In the genomic region with DNA sequence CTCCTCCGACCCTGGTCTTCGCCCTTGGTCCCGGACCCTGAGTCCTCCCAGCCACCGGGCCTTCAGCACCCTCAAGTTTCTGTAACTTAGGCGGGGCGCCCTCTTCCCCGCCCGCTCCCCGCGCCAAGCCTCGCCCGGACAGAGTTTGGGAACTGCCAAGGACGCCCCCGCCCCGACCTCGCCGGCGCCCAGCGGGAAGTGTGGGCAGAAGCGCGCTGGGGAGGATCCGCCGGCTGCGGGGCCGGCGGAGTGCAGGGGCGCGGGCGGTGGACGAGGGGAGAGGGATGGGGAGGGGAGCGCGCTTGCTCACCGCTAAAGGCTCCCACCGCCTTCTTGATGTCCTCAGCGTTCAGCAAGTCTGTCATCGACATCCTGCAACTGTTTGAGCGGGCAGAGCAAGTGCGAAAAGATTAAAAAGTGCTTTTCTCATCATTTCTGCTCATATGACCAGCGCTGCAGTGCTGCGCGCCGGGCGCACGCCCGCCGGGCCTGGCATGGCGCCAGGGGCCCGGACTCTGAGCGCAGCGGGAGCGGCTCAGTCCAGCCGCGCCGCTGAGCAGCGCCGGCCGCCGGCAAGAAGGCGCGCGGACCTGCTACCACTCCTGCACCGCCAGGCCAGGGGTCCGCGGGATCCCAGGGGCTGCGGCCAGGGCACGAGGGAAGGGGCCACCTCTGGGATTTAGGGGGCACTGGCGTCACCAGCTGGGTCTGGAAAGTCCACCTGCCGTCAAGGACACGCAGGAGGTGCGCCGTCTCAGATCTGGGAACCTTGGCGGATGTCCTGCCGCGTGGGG, we compare ENCODE assay signal across 10 cellular contexts. TPM values are rescaled to one million over a fixed set of nuclear protein-coding genes. Genes with fewer than 3 reads are reported as not detected.
DNase-seq lines count a peak whose midpoint lies in the region; ATAC-seq, FAIRE-seq and TF ChIP-seq lines count a peak whose summit lies in the region.
"Had no signal": no experiment of that assay in that cellular context is flagged by ENCODE, and none has a peak within 500 bp of the region (broad histone marks: within the 10 kb centered on the region; RNA-seq: fewer than 3 reads in every experiment).

A gene with protein sequence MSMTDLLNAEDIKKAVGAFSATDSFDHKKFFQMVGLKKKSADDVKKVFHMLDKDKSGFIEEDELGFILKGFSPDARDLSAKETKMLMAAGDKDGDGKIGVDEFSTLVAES (minus strand): TSS at position 401 of the 794 bp plus-strand sequence. CDS start 30 bp downstream, at position 371.

- no peaks in the 10 kb centered on the region for H3K9me3 Mint-ChIP-seq in central memory CD8-positive, alpha-beta T cell
- H3K9me3 Mint-ChIP-seq in Caco-2 (ENCODE audit: unreplicated experiment), result no peaks in the 10 kb centered on the region

- no peaks in the 10 kb centered on the region for H3K36me3 Mint-ChIP-seq in central memory CD8-positive, alpha-beta T cell (ENCODE audit: insufficient read depth)
- H3K36me3 Mint-ChIP-seq in Caco-2 (ENCODE audit: insufficient read depth, unreplicated experiment), result no peaks in the 10 kb centered on the region

- peak within 1 kb of the TSS; percentile 96 for H3K4me2 ChIP-seq in A549

- peaks cover 93% of the 10 kb centered on the region for H3K27me3 Mint-ChIP-seq in central memory CD8-positive, alpha-beta T cell
- peaks cover 53% of the 10 kb centered on the region for H3K27me3 Mint-ChIP-seq in Caco-2 (ENCODE audit: insufficient read depth, unreplicated experiment)

- CTCF ChIA-PET in A549 (lab: Yijun Ruan, JAX), result interaction anchor here (1.8 kb wide), 1 partner anchor 40 kb away, joined by 5 read pairs; no protein-coding TSS in a partner anchor
- CTCF ChIA-PET in Caco-2 (lab: Charles Lee), result no interaction called here

- peak within 1 kb of the TSS; percentile 46 for H3K4me3 ChIP-seq in A549
- H3K4me3 ChIP-seq in HL-60 (replicated peaks; ENCODE audit: insufficient read depth, low read length), result peak within 1 kb of the TSS; percentile 11; the same call in 1 of the 2 replicates
- H3K4me3 ChIP-seq in Caco-2 (ENCODE audit: low read depth, low read length), result no peak within 1 kb of the TSS

- H3K27ac ChIP-seq in A549 (peak within 1 kb of the TSS in 1 of 2 experiments; percentile 66; a peak in 2 of 6 replicates), HL-60 (replicated peaks) (no peak within 1 kb of the TSS)

- H3K4me1 Mint-ChIP-seq in central memory CD8-positive, alpha-beta T cell, result no peaks in the 10 kb centered on the region
- H3K4me1 Mint-ChIP-seq in Caco-2 (ENCODE audit: low read depth, unreplicated experiment), result no peaks in the 10 kb centered on the region

- DNase-seq in A549 (ENCODE audit: low read depth in 1 of 2, low spot score in 1 of 2), result peak in 1 of 2 experiments; percentile 23
- no peak for DNase-seq in HL-60 (ENCODE audit: low read depth in 1 of 2, low spot score in 1 of 2)
- DNase-seq in central memory CD8-positive, alpha-beta T cell (ENCODE audit: low spot score in 2 of 2), result no peak
- DNase-seq in medulla oblongata (ENCODE audit: extremely low spot score), result peak; percentile 9
- no peak for DNase-seq in cerebellar cortex (ENCODE audit: low spot score)
- DNase-seq in HuH-7 (ENCODE audit: low spot score), result no peak
- no peak for DNase-seq in Caco-2

- peak within 1 kb of the TSS; percentile 38 for H3K4me3 Mint-ChIP-seq in central memory CD8-positive, alpha-beta T cell
- H3K4me3 Mint-ChIP-seq in Caco-2 (ENCODE audit: unreplicated experiment), result no peak within 1 kb of the TSS

- H3K9me3 ChIP-seq in A549, result no peaks in the 10 kb centered on the region
- H3K9me3 ChIP-seq in Caco-2, result no peaks in the 10 kb centered on the region

- no peaks in the 10 kb centered on the region for H3K36me3 ChIP-seq in Caco-2 (ENCODE audit: control insufficient read depth, insufficient read depth, low read length)

- TF ChIP-seq POLR2A in A549 (IDR thresholded peaks at IDR 0.05; ENCODE audit: low read length), result no peak

- H3K27me3 ChIP-seq in HL-60 (ENCODE audit: insufficient read depth, poor library complexity, severe bottlenecking) (peaks cover 56% of the 10 kb centered on the region), Caco-2 (replicated peaks; ENCODE audit: control insufficient read depth, insufficient read depth, low read length) (peaks cover 2% of the 10 kb centered on the region)

- BruUV-seq in Caco-2 (replicated peaks; lab: Mats Ljungman, UMichigan), result no TSS peak

- no peak within 1 kb of the TSS for H3K27ac Mint-ChIP-seq in central memory CD8-positive, alpha-beta T cell (ENCODE audit: low read depth)
- no peak within 1 kb of the TSS for H3K27ac Mint-ChIP-seq in Caco-2 (ENCODE audit: unreplicated experiment)

- intact Hi-C loops in Caco-2 (cut with micrococcal nuclease; ENCODE audit: unreplicated experiment), result no loop called here

- H3K4me1 ChIP-seq in A549 (no peaks in the 10 kb centered on the region), Caco-2 (no peaks in the 10 kb centered on the region)

- TF ChIP-seq EP300 in A549 (IDR thresholded peaks at IDR 0.05), result no peak

- ATAC-seq in A549, result peak; percentile 68 to 84
- ATAC-seq in central memory CD8-positive, alpha-beta T cell (replicated peaks; ENCODE audit: extremely low read depth, poor library complexity, severe bottlenecking), result no peak
- ATAC-seq in GM19328 (IDR thresholded peaks at IDR 0.05; ENCODE audit: unreplicated experiment), result no peak

- POLR2A ChIA-PET in A549 (lab: Yijun Ruan, JAX) (no interaction called here), Caco-2 (lab: Charles Lee) (no interaction called here)

- FAIRE-seq in A549 (lab: Jason Lieb, UNC), result no peak
- FAIRE-seq: TTC549 had no signal

- 10% methylated on average over 6 of the region's 74 CpGs for WGBS in A549 (ENCODE audit: missing lambda C conversion rate)

- no peak for TF ChIP-seq CTCF in A549 (IDR thresholded peaks at IDR 0.05)
- no peak for TF ChIP-seq CTCF in HL-60 (IDR thresholded peaks at IDR 0.05; ENCODE audit: insufficient read depth, low read length)
- TF ChIP-seq CTCF in Caco-2 (IDR thresholded peaks at IDR 0.05; ENCODE audit: insufficient read depth in 1 of 2, low read depth in 1 of 2, low read length in 1 of 2, severe bottlenecking in 1 of 2, unreplicated experiment in 1 of 2), result no peak

- no peak for TF ChIP-seq RAD21 in A549 (conservative IDR thresholded peaks at IDR 0.05 in 1 of 2, IDR thresholded peaks at IDR 0.05 in 1 of 2)

TF ChIP-seq in A549, 52 proteins besides CTCF, POLR2A, EP300 and RAD21:
- no peak for TF ChIP-seq ESRRA (IDR thresholded peaks at IDR 0.05; ENCODE audit: borderline replicate concordance, low read length)
- TF ChIP-seq CHD2 (IDR thresholded peaks at IDR 0.05; ENCODE audit: low read length, partially characterized antibody), result no peak
- no peak for TF ChIP-seq BHLHE40 (IDR thresholded peaks at IDR 0.05; ENCODE audit: low read depth, low read length)
- TF ChIP-seq SREBF2 (IDR thresholded peaks at IDR 0.05), result no peak
- no peak for TF ChIP-seq CBX8 (IDR thresholded peaks at IDR 0.05)
- TF ChIP-seq HDAC2 (IDR thresholded peaks at IDR 0.05), result no peak
- TF ChIP-seq NPAS2 (CRISPR knock-in tag; IDR thresholded peaks at IDR 0.05; ENCODE audit: borderline replicate concordance), result no peak
- no peak for TF ChIP-seq FOSL2 (IDR thresholded peaks at IDR 0.05)
- no peak for TF ChIP-seq FOSL2 (CRISPR knock-in tag; IDR thresholded peaks at IDR 0.05)
- TF ChIP-seq HOXB5 (CRISPR knock-in tag; IDR thresholded peaks at IDR 0.05), result no peak
- TF ChIP-seq CBX2 (IDR thresholded peaks at IDR 0.05; ENCODE audit: borderline replicate concordance, low read depth), result no peak
- no peak for TF ChIP-seq JUN (IDR thresholded peaks at IDR 0.05)
- TF ChIP-seq RCOR1 (IDR thresholded peaks at IDR 0.05; ENCODE audit: low read depth, low read length), result no peak
- TF ChIP-seq KDM1A (IDR thresholded peaks at IDR 0.05; ENCODE audit: low read depth), result no peak
- no peak for TF ChIP-seq HOXB13 (CRISPR knock-in tag; IDR thresholded peaks at IDR 0.05; ENCODE audit: low read depth)
- no peak for TF ChIP-seq EHF (CRISPR knock-in tag; IDR thresholded peaks at IDR 0.05)
TF ChIP-seq in A549: peak in this region for 0.

RNA-seq across cellular contexts. Expression of the gene that starts here (rescaled TPM):
- polyA plus RNA-seq in A549 (2011; rRNA removed) (not detected in 2 replicates), A549 (2017; fragmentation: RNase III; extraction: RNeasy Plus Mini Kit Qiagen cat#74134 plus additional on column Dnase treatment) (not detected in 3 replicates)
- polyA plus RNA-seq in A549 (2012; cell fraction: cytosol; rRNA removed), result not detected in 2 replicates
- polyA plus RNA-seq in A549 (2012; cell fraction: nucleus; rRNA removed), result not detected in 2 replicates
- polyA minus RNA-seq in A549 (2011; rRNA and poly(A)+ RNA removed), result not detected in 2 replicates
- not detected in 2 replicates for total RNA-seq in Caco-2 (2022)
- total RNA-seq: pulmonary artery endothelial cell had no signal

Comparison
In these comparisons a context has a peak if more than half of its experiments do, and no peak if none do; other contexts are left out.
1. Peak in ATAC-seq, H3K4me3 ChIP-seq and H3K4me2 ChIP-seq in A549; RNA of the gene not detected or under 1 TPM.